Comparison of ENCODE assay signal across 25 cellular contexts in genomic region chr11:77908835-77909234, GRCh38.
A peak's percentile ranks its signal among the peaks of the same experiment; 100 is the strongest.
DNase-seq lines count a peak whose midpoint lies in the region; ATAC-seq and TF ChIP-seq lines count a peak whose summit lies in the region.
"Had no signal": no experiment of that assay in that cellular context is flagged by ENCODE, and none has a peak within 500 bp of the region (broad histone marks: within the 10 kb centered on the region; RNA-seq: fewer than 3 reads in every experiment).

No MANE protein-coding gene starts in this region.

- no peak overlapping the region for H3K4me3 ChIP-seq in SK-N-SH (ENCODE audit: low read depth in 2 of 2, low read length in 1 of 2)
- H3K4me3 ChIP-seq in BE2C (ENCODE audit: low read depth, low read length), result no peak overlapping the region
- H3K4me3 ChIP-seq in colonic mucosa, result no peak overlapping the region
- H3K4me3 ChIP-seq: A549, BLaER1, GM12878 had no signal

- TF ChIP-seq CTCF in SK-N-SH (IDR thresholded peaks at IDR 0.05) (no peak), BE2C (IDR thresholded peaks at IDR 0.05; ENCODE audit: low read depth, low read length) (no peak), colonic mucosa (IDR thresholded peaks at IDR 0.05) (no peak)

- H3K36me3 ChIP-seq in SK-N-SH (replicated peaks in 1 of 2; ENCODE audit: control insufficient read depth in 1 of 2, insufficient read depth in 2 of 2, low read length in 1 of 2) (peaks cover 0 to 8% of the 10 kb centered on the region in 2 experiments), BE2C (peaks cover 5% of the 10 kb centered on the region; the same call in 1 of the 2 replicates), colonic mucosa (no peaks in the 10 kb centered on the region)

- no peak overlapping the region for H2AFZ ChIP-seq in SK-N-SH (ENCODE audit: low read depth)

- H3K9ac ChIP-seq in SK-N-SH (no peak overlapping the region), colonic mucosa (ENCODE audit: low read depth in 2 of 2, low read length in 2 of 2) (no peak overlapping the region)
- H3K9ac ChIP-seq: BLaER1 had no signal

- intact Hi-C loops in colonic mucosa (cut with DNase I), result no loop called here

- H3K4me1 ChIP-seq in SK-N-SH (ENCODE audit: control insufficient read depth in 1 of 2, insufficient read depth in 2 of 2, low read depth in 1 of 2, low read length in 1 of 2) (peaks cover 6 to 12% of the 10 kb centered on the region in 2 experiments; a peak in 3 of 4 replicates), BE2C (peaks cover 17% of the 10 kb centered on the region), colonic mucosa (no peaks in the 10 kb centered on the region)
- H3K4me1 ChIP-seq: BLaER1 had no signal

- H3K9me2 ChIP-seq in SK-N-SH, result no peaks in the 10 kb centered on the region

- H3K27ac ChIP-seq in SK-N-SH (ENCODE audit: low read depth in 2 of 2, low read length in 1 of 2) (peak overlapping the region in 1 of 2 experiments; percentile 98; a peak in 2 of 4 replicates), colonic mucosa (no peak overlapping the region)
- H3K27ac ChIP-seq: 22Rv1, A549, BLaER1 had no signal

- no peak overlapping the region for H3K4me2 ChIP-seq in SK-N-SH
- H3K4me2 ChIP-seq: A549, BLaER1 had no signal

- no peak for ATAC-seq in SK-N-SH treated with all-trans-retinoic acid at 6 μM for 48 hours
- ATAC-seq in GM19395 (IDR thresholded peaks at IDR 0.05; ENCODE audit: unreplicated experiment), result no peak
- ATAC-seq: A549, GM12878 had no signal

- TF ChIP-seq RAD21 in SK-N-SH (IDR thresholded peaks at IDR 0.05; ENCODE audit: low read length), result no peak

- peaks cover under 1% of the 10 kb centered on the region; the same call in 1 of the 2 replicates for H4K20me1 ChIP-seq in SK-N-SH (ENCODE audit: insufficient read depth)
- H4K20me1 ChIP-seq: BLaER1 had no signal

- POLR2A ChIA-PET in SK-N-SH (lab: Yijun Ruan, JAX), result no interaction called here

- H3K79me2 ChIP-seq in SK-N-SH (ENCODE audit: insufficient read depth), result no peaks in the 10 kb centered on the region; the same call in 1 of the 2 replicates

- TF ChIP-seq EP300 in SK-N-SH (IDR thresholded peaks at IDR 0.05; ENCODE audit: borderline replicate concordance in 1 of 2, low read depth in 1 of 2, low read length in 1 of 2), result peak in 1 of 2 experiments; percentile 82; a peak in 2 of 4 replicates

- H3K9me3 ChIP-seq in SK-N-SH (no peaks in the 10 kb centered on the region), BE2C (no peaks in the 10 kb centered on the region), colonic mucosa (no peaks in the 10 kb centered on the region)
- H3K9me3 ChIP-seq: A549, BLaER1 had no signal

- CTCF ChIA-PET in SK-N-SH (lab: Yijun Ruan, JAX), result no interaction called here

- 84% methylated on average over 2 of the region's 2 CpGs for WGBS in SK-N-SH (ENCODE audit: low lambda C conversion rate)

- H3F3A ChIP-seq in SK-N-SH (replicated peaks; ENCODE audit: insufficient read depth), result no peaks in the 10 kb centered on the region

- no peaks in the 10 kb centered on the region for H3K27me3 ChIP-seq in SK-N-SH (ENCODE audit: insufficient read depth)
- H3K27me3 ChIP-seq in BE2C, result no peaks in the 10 kb centered on the region
- H3K27me3 ChIP-seq in colonic mucosa, result no peaks in the 10 kb centered on the region
- H3K27me3 ChIP-seq: BLaER1 had no signal

- DNase-seq in SK-N-SH, result peak; percentile 54
- peak; percentile 53 for DNase-seq in BE2C
- peak; percentile 77 for DNase-seq in NCI-H82 (lab: John Stamatoyannopoulos, UW)
- peak; percentile 80 for DNase-seq in SK-N-DZ (ENCODE audit: low spot score)
- no peak for DNase-seq in colonic mucosa
- no peak for DNase-seq in hypothalamus (lab: John Stamatoyannopoulos, UW)
- DNase-seq: AML-193; C1 segment of cervical spinal cord; CD4-positive, alpha-beta memory T cell; CD4-positive, CD25-positive, alpha-beta regulatory T cell; CD8-positive, alpha-beta memory T cell; COR-L47; DMS 273 treated with DMSO at 0.1 percent for 48 hours; DMS153; DMS53; DMS79; DND-41; EL; GDM1 had no signal

TF ChIP-seq in SK-N-SH, 30 proteins besides CTCF, POLR2A, EP300 and RAD21 (continues in another document):
- no peak for TF ChIP-seq MEF2A (IDR thresholded peaks at IDR 0.05; ENCODE audit: borderline replicate concordance, low read depth)
- TF ChIP-seq RFX5 (IDR thresholded peaks at IDR 0.05; ENCODE audit: low read length), result no peak
- no peak for TF ChIP-seq NFIC (IDR thresholded peaks at IDR 0.05; ENCODE audit: borderline replicate concordance)
- TF ChIP-seq USF1 (IDR thresholded peaks at IDR 0.05; ENCODE audit: borderline replicate concordance, low read depth), result no peak
- peak; percentile 71 for TF ChIP-seq GATA2 (CRISPR knock-in tag; IDR thresholded peaks at IDR 0.05)
- TF ChIP-seq TEAD4 (IDR thresholded peaks at IDR 0.05; ENCODE audit: borderline replicate concordance, insufficient read depth), result no peak
- TF ChIP-seq NRF1 (IDR thresholded peaks at IDR 0.05; ENCODE audit: low read depth, low read length), result no peak
- TF ChIP-seq FOXJ3 (CRISPR knock-in tag; IDR thresholded peaks at IDR 0.05), result no peak
- peak; percentile 61 for TF ChIP-seq CHD2 (IDR thresholded peaks at IDR 0.05; ENCODE audit: low read length, partially characterized antibody)
- no peak for TF ChIP-seq POLR2AphosphoS5 (IDR thresholded peaks at IDR 0.05; ENCODE audit: low read depth, low read length)
- peak; percentile 70; the same call in 1 of the 2 replicates for TF ChIP-seq RCOR1 (IDR thresholded peaks at IDR 0.05; ENCODE audit: low read length)
- no peak for TF ChIP-seq IRF3 (IDR thresholded peaks at IDR 0.05; ENCODE audit: low read depth, low read length)

TF ChIP-seq in SK-N-SH treated with all-trans-retinoic acid at 6 μM for 48 hours, 23 proteins besides CTCF, POLR2A, EP300 and RAD21 (continues in another document):
- no peak for TF ChIP-seq TSHZ2 (CRISPR knock-in tag; IDR thresholded peaks at IDR 0.05)
- TF ChIP-seq ZC3H10 (CRISPR knock-in tag; IDR thresholded peaks at IDR 0.05), result no peak
- TF ChIP-seq ISL1 (CRISPR knock-in tag; IDR thresholded peaks at IDR 0.05), result no peak
- TF ChIP-seq ESRRG (CRISPR knock-in tag; IDR thresholded peaks at IDR 0.05), result no peak
- no peak for TF ChIP-seq ZNF565 (CRISPR knock-in tag; conservative IDR thresholded peaks at IDR 0.05; ENCODE audit: low read depth)
- no peak for TF ChIP-seq CSRNP3 (CRISPR knock-in tag; IDR thresholded peaks at IDR 0.05)
- TF ChIP-seq PPARA (CRISPR knock-in tag; IDR thresholded peaks at IDR 0.05; ENCODE audit: borderline replicate concordance), result no peak
- no peak for TF ChIP-seq RARB (CRISPR knock-in tag; IDR thresholded peaks at IDR 0.05)
- no peak for TF ChIP-seq SNAI2 (CRISPR knock-in tag; IDR thresholded peaks at IDR 0.05)
- TF ChIP-seq CSDC2 (CRISPR knock-in tag; IDR thresholded peaks at IDR 0.05), result no peak
- no peak for TF ChIP-seq GLIS3 (CRISPR knock-in tag; IDR thresholded peaks at IDR 0.05)
- TF ChIP-seq ZNF70 (CRISPR knock-in tag; IDR thresholded peaks at IDR 0.05), result no peak
- TF ChIP-seq OSR1 (CRISPR knock-in tag; IDR thresholded peaks at IDR 0.05), result no peak
- TF ChIP-seq CREB5 (CRISPR knock-in tag; IDR thresholded peaks at IDR 0.05; ENCODE audit: low read depth), result no peak
- TF ChIP-seq TOX (CRISPR knock-in tag; IDR thresholded peaks at IDR 0.05; ENCODE audit: borderline replicate concordance), result no peak
- no peak for TF ChIP-seq ZFP30 (CRISPR knock-in tag; IDR thresholded peaks at IDR 0.05)

Comparison
In these comparisons a context has a peak if more than half of its experiments do, and no peak if none do; other contexts are left out.
1. DNase-seq: peak in SK-N-SH (single experiment), BE2C (single experiment), NCI-H82 (single experiment) and SK-N-DZ (single experiment); none in colonic mucosa (single experiment) and hypothalamus (0 of 51).